In the genomic region with DNA sequence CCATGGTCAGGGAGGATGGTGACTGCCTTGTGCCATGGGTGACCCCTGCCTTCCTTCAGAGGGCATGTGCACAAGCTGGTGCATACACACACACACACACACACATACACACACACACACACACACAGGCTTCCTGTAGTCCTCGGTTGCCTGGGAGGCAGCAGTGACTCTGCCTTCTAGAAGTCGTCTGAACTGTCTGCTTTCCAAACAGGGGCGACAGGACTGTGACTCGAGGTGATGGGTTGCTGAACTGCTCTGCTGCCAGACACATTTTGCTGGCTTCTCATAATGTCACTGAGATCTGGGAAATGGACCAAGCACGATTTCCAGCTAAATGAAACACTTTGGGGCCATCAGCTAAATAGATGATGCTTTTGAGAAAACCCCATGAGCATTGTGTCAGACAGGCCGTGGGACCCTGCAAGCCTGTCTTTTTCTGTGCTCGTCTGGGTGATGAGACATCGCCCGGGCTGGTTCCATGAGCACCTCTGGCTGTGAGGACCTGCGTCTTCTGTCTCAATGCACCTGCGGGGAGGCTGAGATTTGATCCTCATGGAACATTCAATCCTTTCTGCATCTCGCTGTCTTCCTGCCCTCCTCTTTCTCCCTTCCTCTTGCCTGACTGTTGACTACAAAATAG, we compare ENCODE assay signal across 32 cellular contexts.
DNase-seq lines count a peak whose midpoint lies in the region; ATAC-seq, FAIRE-seq and TF ChIP-seq lines count a peak whose summit lies in the region.
"Had no signal": no experiment of that assay in that cellular context is flagged by ENCODE, and none has a peak within 500 bp of the region (broad histone marks: within the 10 kb centered on the region; RNA-seq: fewer than 3 reads in every experiment).

No MANE protein-coding gene starts in this region.

- H3K27me3 Mint-ChIP-seq in astrocyte (ENCODE audit: low read depth, unreplicated experiment), result peaks cover 2% of the 10 kb centered on the region
- H3K27me3 Mint-ChIP-seq: dendritic cell treated with granulocyte-macrophage colony-stimulating factor and Interleukin-4, amounts not matched to agents 40 ng/mL and 50 ng/mL, for 4 days had no signal

- H3K4me1 ChIP-seq in astrocyte (ENCODE audit: insufficient read depth, low read length) (peaks cover 24% of the 10 kb centered on the region), spleen (no peaks in the 10 kb centered on the region), tibial nerve (no peaks in the 10 kb centered on the region)
- H3K4me1 ChIP-seq: ascending aorta, heart left ventricle, pancreas, thyroid gland had no signal

- intact Hi-C loops in spleen (cut with DNase I; ENCODE audit: low total_unique reads), result no loop called here

- H3K4me2 ChIP-seq in astrocyte (ENCODE audit: low read length), result no peak overlapping the region

- ATAC-seq in GM21423 (IDR thresholded peaks at IDR 0.05; ENCODE audit: unreplicated experiment), result no peak
- no peak for ATAC-seq in GM18519 (IDR thresholded peaks at IDR 0.05; ENCODE audit: low FRiP score, unreplicated experiment)
- ATAC-seq: heart left ventricle; mucosa of descending colon; pancreas; right cardiac atrium; stimulated activated naive CD8-positive, alpha-beta T cell treated with anti-CD3 and anti-CD28 coated beads, Interleukin-15, amount 100 ng/mL, for 72 hours; WTC11 had no signal

- H3K4me3 ChIP-seq in astrocyte (ENCODE audit: insufficient read depth, low read depth, low read length) (no peak overlapping the region), spleen (no peak overlapping the region), tibial nerve (no peak overlapping the region)
- H3K4me3 ChIP-seq: ascending aorta, heart left ventricle, lung, mucosa of descending colon, pancreas, SJSA1, thyroid gland had no signal

- peak overlapping the region; percentile 60 for H3K27ac Mint-ChIP-seq in astrocyte (ENCODE audit: unreplicated experiment)
- H3K27ac Mint-ChIP-seq: activated naive CD8-positive, alpha-beta T cell treated with anti-CD3 and anti-CD28 coated beads, Interleukin-2, amount 10 ng/mL, durations not matched to agents 7 days and 5 days; activated T-cell treated with anti-CD3 and anti-CD28 coated beads, Interleukin-2, amount 50 U/mL, for 24 hours; dendritic cell treated with granulocyte-macrophage colony-stimulating factor and Interleukin-4, amounts not matched to agents 40 ng/mL and 50 ng/mL, for 4 days; natural killer cell; stimulated activated naive CD8-positive, alpha-beta T cell treated with anti-CD3 and anti-CD28 coated beads, Interleukin-15, amount 100 ng/mL, for 72 hours; WTC11 had no signal

- H3K27me3 ChIP-seq in astrocyte (ENCODE audit: insufficient read depth, low read length) (no peaks in the 10 kb centered on the region), spleen (replicated peaks in 1 of 7) (peaks cover 0 to 4% (median 0%) of the 10 kb centered on the region in 7 donors), tibial nerve (no peaks in the 10 kb centered on the region)
- H3K27me3 ChIP-seq: ascending aorta, heart left ventricle, pancreas, SJSA1, thyroid gland had no signal

- H3K4me3 Mint-ChIP-seq in astrocyte (ENCODE audit: unreplicated experiment), result no peak overlapping the region
- H3K4me3 Mint-ChIP-seq: activated naive CD8-positive, alpha-beta T cell treated with anti-CD3 and anti-CD28 coated beads, Interleukin-2, amount 10 ng/mL, durations not matched to agents 7 days and 5 days; activated T-cell treated with anti-CD3 and anti-CD28 coated beads, Interleukin-2, amount 50 U/mL, for 24 hours; dendritic cell treated with granulocyte-macrophage colony-stimulating factor and Interleukin-4, amounts not matched to agents 40 ng/mL and 50 ng/mL, for 4 days; natural killer cell; stimulated activated naive CD8-positive, alpha-beta T cell treated with anti-CD3 and anti-CD28 coated beads, Interleukin-15, amount 100 ng/mL, for 72 hours; WTC11 had no signal

- no peaks in the 10 kb centered on the region for H3K36me3 Mint-ChIP-seq in astrocyte (ENCODE audit: low read depth, unreplicated experiment)
- H3K36me3 Mint-ChIP-seq: activated naive CD8-positive, alpha-beta T cell treated with anti-CD3 and anti-CD28 coated beads, Interleukin-2, amount 10 ng/mL, durations not matched to agents 7 days and 5 days; natural killer cell; WTC11 had no signal

- H3K9ac ChIP-seq in astrocyte (ENCODE audit: low read length), result no peak overlapping the region

- H3K9me3 Mint-ChIP-seq in astrocyte (ENCODE audit: unreplicated experiment), result no peaks in the 10 kb centered on the region
- H3K9me3 Mint-ChIP-seq: activated naive CD8-positive, alpha-beta T cell treated with anti-CD3 and anti-CD28 coated beads, Interleukin-2, amount 10 ng/mL, durations not matched to agents 7 days and 5 days; activated T-cell treated with anti-CD3 and anti-CD28 coated beads, Interleukin-2, amount 50 U/mL, for 24 hours; dendritic cell treated with granulocyte-macrophage colony-stimulating factor and Interleukin-4, amounts not matched to agents 40 ng/mL and 50 ng/mL, for 4 days; natural killer cell; stimulated activated naive CD8-positive, alpha-beta T cell treated with anti-CD3 and anti-CD28 coated beads, Interleukin-15, amount 100 ng/mL, for 72 hours; WTC11 had no signal

- no peak for TF ChIP-seq POLR2A in spleen (IDR thresholded peaks at IDR 0.05)
- no peak for TF ChIP-seq POLR2A in tibial nerve (IDR thresholded peaks at IDR 0.05)

- WGBS in spleen, 5 donors, result 59 to 71% (median 66%) methylated on average over 11 to 12 of the region's 12 CpGs
- WGBS in tibial nerve, 2 donors, result 69 to 83% methylated on average over 10 to 12 of the region's 12 CpGs

- no peak for TF ChIP-seq CTCF in astrocyte (IDR thresholded peaks at IDR 0.05; ENCODE audit: insufficient read depth, low read depth, low read length)
- TF ChIP-seq CTCF in spleen (IDR thresholded peaks at IDR 0.05 in 8 of 11, conservative IDR thresholded peaks at IDR 0.05 in 3 of 11), result no peak
- TF ChIP-seq CTCF in tibial nerve (IDR thresholded peaks at IDR 0.05), result no peak

- H3K36me3 ChIP-seq in astrocyte (ENCODE audit: insufficient read depth, low read length), result no peaks in the 10 kb centered on the region
- no peaks in the 10 kb centered on the region for H3K36me3 ChIP-seq in spleen
- no peaks in the 10 kb centered on the region for H3K36me3 ChIP-seq in tibial nerve
- H3K36me3 ChIP-seq: ascending aorta, heart left ventricle, pancreas, SJSA1, thyroid gland had no signal

- no peaks in the 10 kb centered on the region for H3K79me2 ChIP-seq in astrocyte (ENCODE audit: insufficient read depth, low read length)

- no peaks in the 10 kb centered on the region for H4K20me1 ChIP-seq in astrocyte (ENCODE audit: insufficient read depth, low read length)

- TF ChIP-seq EP300 in tibial nerve (IDR thresholded peaks at IDR 0.05), result no peak

- DNase-seq in ELR (ENCODE audit: low read depth) (peak; percentile 22), astrocyte (ENCODE audit: low read depth) (peak; percentile 16), iris pigment epithelial cell (ENCODE audit: low read depth) (peak; percentile 26), spleen (peak; percentile 51), tibial nerve (ENCODE audit: low spot score in 2 of 2) (no peak)
- DNase-seq: activated CD4-positive, alpha-beta T cell treated with anti-CD3 and anti-CD28 coated beads, Interleukin-2, amount 50 U/mL, for 1 hour; activated gamma-delta T cell; activated naive CD8-positive, alpha-beta T cell treated with anti-CD3 and anti-CD28 coated beads, Interleukin-2, amount 10 ng/mL, durations not matched to agents 7 days and 5 days; activated T-cell treated with anti-CD3 and anti-CD28 coated beads, Interleukin-2, amount 50 U/mL, for 24 hours; caudate nucleus; COR-L47; foreskin melanocyte; heart left ventricle; kidney; natural killer cell; NCI-H1092 treated with DMSO at 0.1 percent for 48 hours; NCI-H187; right cardiac atrium; stimulated activated naive CD8-positive, alpha-beta T cell treated with anti-CD3 and anti-CD28 coated beads, Interleukin-15, amount 100 ng/mL, for 72 hours; thyroid gland had no signal

- H3K4me1 Mint-ChIP-seq in astrocyte (ENCODE audit: low read depth, unreplicated experiment), result peaks cover 14% of the 10 kb centered on the region
- H3K4me1 Mint-ChIP-seq: activated naive CD8-positive, alpha-beta T cell treated with anti-CD3 and anti-CD28 coated beads, Interleukin-2, amount 10 ng/mL, durations not matched to agents 7 days and 5 days; natural killer cell; stimulated activated naive CD8-positive, alpha-beta T cell treated with anti-CD3 and anti-CD28 coated beads, Interleukin-15, amount 100 ng/mL, for 72 hours; WTC11 had no signal

- no peaks in the 10 kb centered on the region for H3K9me3 ChIP-seq in astrocyte (ENCODE audit: insufficient read depth, low read depth, low read length)
- H3K9me3 ChIP-seq in spleen, result peaks cover 0 to 6% (median 0%) of the 10 kb centered on the region in 8 donors
- peaks cover 0 to 7% (median 0%) of the 10 kb centered on the region in 4 donors for H3K9me3 ChIP-seq in tibial nerve
- H3K9me3 ChIP-seq: ascending aorta, mucosa of descending colon, pancreas, thyroid gland had no signal

- no peak overlapping the region for H2AFZ ChIP-seq in astrocyte (ENCODE audit: low read depth, low read length)

- peak overlapping the region; percentile 21 for H3K27ac ChIP-seq in astrocyte (ENCODE audit: low read depth, low read length)
- H3K27ac ChIP-seq in spleen, result no peak overlapping the region
- no peak overlapping the region for H3K27ac ChIP-seq in tibial nerve
- H3K27ac ChIP-seq: ascending aorta, C4-2B, heart left ventricle, pancreas, RWPE1, SJSA1, thyroid gland had no signal

- no peak for FAIRE-seq in astrocyte (lab: Jason Lieb, UNC)
- FAIRE-seq: G401.6, kidney, pancreas had no signal

Comparison
In these comparisons a context has a peak if more than half of its experiments do, and no peak if none do; other contexts are left out.
1. DNase-seq: peak in ELR (single experiment), astrocyte (single experiment), iris pigment epithelial cell (single experiment) and spleen (single experiment); none in tibial nerve (0 of 2).